In the genomic region with DNA sequence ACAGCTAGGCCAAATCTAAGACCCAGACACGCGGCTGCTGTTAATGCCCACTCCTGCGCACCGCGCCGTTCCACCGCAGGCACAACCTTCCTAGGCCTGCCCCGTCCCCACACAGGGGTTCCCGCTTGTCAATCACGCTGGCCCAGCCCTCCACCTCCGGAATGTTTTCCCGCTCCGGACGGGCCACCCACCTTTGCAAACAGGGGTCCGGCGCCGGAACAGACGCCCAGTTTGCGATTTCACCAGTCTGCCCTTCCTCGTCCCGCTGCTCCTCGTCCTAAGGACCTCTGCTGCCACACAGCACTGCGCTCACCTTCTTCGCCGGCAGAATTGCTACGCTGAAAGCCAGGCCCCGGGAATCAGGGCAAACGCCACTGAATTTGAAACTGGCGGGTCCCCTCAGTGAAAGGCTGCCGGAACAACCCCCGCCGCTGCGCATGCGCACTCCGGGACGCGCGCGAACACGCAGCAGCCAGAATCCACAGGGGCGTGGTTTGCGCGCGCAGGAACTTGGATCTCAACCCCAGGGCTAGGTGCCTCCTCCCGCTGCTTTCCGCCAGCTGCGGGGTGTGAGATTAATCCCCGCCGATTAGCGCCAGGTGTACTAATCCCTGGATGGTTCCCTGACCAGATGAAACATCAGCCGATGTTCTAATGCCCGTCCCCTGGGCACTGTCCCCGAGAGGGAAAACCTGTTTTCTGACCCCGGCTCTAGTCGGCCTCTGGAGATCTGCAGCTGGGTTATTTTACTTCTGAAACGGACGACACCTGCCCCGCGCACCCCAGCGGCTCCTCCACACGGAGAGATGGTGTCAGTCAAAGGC, we compare ENCODE assay signal across 8 cellular contexts.
DNase-seq lines count a peak whose midpoint lies in the region; ATAC-seq and TF ChIP-seq lines count a peak whose summit lies in the region.
"Not testable (repeated sequence)": the region's sequence is repeated elsewhere in the genome, so short reads cannot be mapped to it uniquely, and the experiment has no call there.

No MANE protein-coding gene starts in this region.

- H3K4me1 Mint-ChIP-seq in central memory CD8-positive, alpha-beta T cell = peaks cover 26% of the 10 kb centered on the region

- not testable (repeated sequence) for H3K9me3 Mint-ChIP-seq in central memory CD8-positive, alpha-beta T cell

- not testable (repeated sequence) for H3K27me3 Mint-ChIP-seq in central memory CD8-positive, alpha-beta T cell

- peak overlapping the region; percentile 98 for H3K27ac Mint-ChIP-seq in central memory CD8-positive, alpha-beta T cell (ENCODE audit: low read depth)

- not testable (repeated sequence) for H3K36me3 ChIP-seq in kidney epithelial cell (ENCODE audit: control insufficient read depth, insufficient read depth, low read length)

- peak overlapping the region; percentile 100 for H3K4me3 Mint-ChIP-seq in central memory CD8-positive, alpha-beta T cell

- peaks cover 11% of the 10 kb centered on the region for H3K36me3 Mint-ChIP-seq in central memory CD8-positive, alpha-beta T cell (ENCODE audit: insufficient read depth)

- DNase-seq in AML-193 (lab: John Stamatoyannopoulos, UW) (peak; percentile 63 to 66), NCI-H345 (lab: John Stamatoyannopoulos, UW) (peak; percentile 90), kidney epithelial cell (ENCODE audit: low read depth) (peak; percentile 23)
- DNase-seq in activated CD4-positive, CD25-positive, alpha-beta regulatory T cell treated with anti-CD3 and anti-CD28 coated beads, Interleukin-2, amount 50 U/mL, for 16 hours (ENCODE audit: low read depth, low spot score) = peak; percentile 87
- peak; percentile 77 to 82 for DNase-seq in central memory CD8-positive, alpha-beta T cell (ENCODE audit: low spot score in 2 of 2)
- peak; percentile 81 to 83 for DNase-seq in stimulated activated CD4-positive, alpha-beta T cell treated with anti-CD3 and anti-CD28 coated beads, Interleukin-15, amount 100 ng/mL, for 1 hour (ENCODE audit: low read depth in 1 of 2, low spot score in 1 of 2)

- TF ChIP-seq CTCF in kidney epithelial cell (IDR thresholded peaks at IDR 0.05; ENCODE audit: insufficient read depth, low read length, poor library complexity, severe bottlenecking) = not testable (repeated sequence)

- H3K4me3 ChIP-seq in kidney epithelial cell (ENCODE audit: low read depth, low read length) = peak overlapping the region; percentile 59

- not testable (repeated sequence) for H3K27me3 ChIP-seq in kidney epithelial cell (ENCODE audit: control insufficient read depth, insufficient read depth, low read length)

- ATAC-seq in GM19043 (IDR thresholded peaks at IDR 0.05; ENCODE audit: low read depth, unreplicated experiment) (peak; percentile 57), HG03196 (IDR thresholded peaks at IDR 0.05; ENCODE audit: unreplicated experiment) (peak; percentile 64)
- ATAC-seq in central memory CD8-positive, alpha-beta T cell (replicated peaks; ENCODE audit: extremely low read depth, poor library complexity, severe bottlenecking) = peak; percentile 83

Comparison
In these comparisons a context has a peak if more than half of its experiments do, and no peak if none do; other contexts are left out.
1. Peak in every context shown above with its lines: DNase-seq, ATAC-seq and H3K4me3 ChIP-seq.
2. DNase-seq: peak in every context shown above with its lines; median percentile 90 in NCI-H345; 87 in activated CD4-positive, CD25-positive, alpha-beta regulatory T cell treated with anti-CD3 and anti-CD28 coated beads, Interleukin-2, amount 50 U/mL, for 16 hours; 82 in stimulated activated CD4-positive, alpha-beta T cell treated with anti-CD3 and anti-CD28 coated beads, Interleukin-15, amount 100 ng/mL, for 1 hour; 80 in central memory CD8-positive, alpha-beta T cell; 64 in AML-193; 23 in kidney epithelial cell.